8 cellular contexts compared by ENCODE assay signal in the genomic region with DNA sequence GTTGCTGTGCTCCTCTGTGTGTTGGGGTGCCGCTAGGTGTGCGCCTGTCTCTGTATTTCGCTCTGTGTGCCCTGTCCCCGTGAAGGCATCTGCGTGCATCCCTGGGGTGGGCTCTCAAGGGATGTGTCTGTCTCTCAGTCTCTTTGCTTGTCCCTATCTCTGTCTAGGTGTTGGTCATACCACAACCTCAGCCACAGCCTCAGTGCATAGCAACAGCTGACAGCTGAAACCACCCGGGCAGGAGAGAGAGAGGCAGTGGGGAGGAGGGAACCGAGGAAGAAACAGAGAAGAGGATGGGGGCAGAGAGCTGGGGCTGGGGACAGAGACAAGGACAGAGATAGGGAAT. TPM values are rescaled to one million over a fixed set of nuclear protein-coding genes. Genes with fewer than 3 reads are reported as not detected.
DNase-seq lines count a peak whose midpoint lies in the region; ATAC-seq, FAIRE-seq and TF ChIP-seq lines count a peak whose summit lies in the region.

No MANE protein-coding gene starts in this region.

- no peak overlapping the region for H3K27ac Mint-ChIP-seq in Caco-2 (ENCODE audit: unreplicated experiment)
- peak overlapping the region; percentile 2 for H3K27ac Mint-ChIP-seq in T-helper 1 cell treated with Interleukin-12 subunit alpha and Interleukin-12 subunit beta and Interleukin-4 antibody, amounts not matched to agents 30 μg/mL and 1 μg/mL, for 36 hours

- dilution Hi-C loops in keratinocyte (cut with MboI; ENCODE audit: extremely low pct_ligation_motif_present, low sequenced_read_pairs) = no loop called here

- POLR2A ChIA-PET in Caco-2 (lab: Charles Lee) = interaction anchor here (4.5 kb wide), 1 partner anchor 14 kb away, joined by 26 read pairs; a partner anchor contains a TSS

- H3K9me1 ChIP-seq in keratinocyte (ENCODE audit: control insufficient read depth, extremely low read depth, insufficient read depth, low read length) = no peaks in the 10 kb centered on the region

- H4K20me1 ChIP-seq in GM23248 (ENCODE audit: insufficient read depth) = no peaks in the 10 kb centered on the region
- H4K20me1 ChIP-seq in keratinocyte (ENCODE audit: control insufficient read depth, extremely low read depth, insufficient read depth, low read length) = no peaks in the 10 kb centered on the region

- no peak for DNase-seq in Caco-2
- DNase-seq in GM23248 = peak; percentile 71
- no peak for DNase-seq in keratinocyte (ENCODE audit: low read depth, low spot score)
- DNase-seq in NOMO-1 treated with DMSO at 0.1 percent for 48 hours (lab: John Stamatoyannopoulos, UW; ENCODE audit: unreplicated experiment) = no peak
- no peak for DNase-seq in central memory CD4-positive, alpha-beta T cell
- DNase-seq in coronary artery (ENCODE audit: low spot score) = no peak

- intact Hi-C loops in Caco-2 (cut with micrococcal nuclease; ENCODE audit: unreplicated experiment) = no loop called here

- peaks cover 35% of the 10 kb centered on the region for H3K4me1 Mint-ChIP-seq in Caco-2 (ENCODE audit: low read depth, unreplicated experiment)
- H3K4me1 Mint-ChIP-seq in T-helper 1 cell treated with Interleukin-12 subunit alpha and Interleukin-12 subunit beta and Interleukin-4 antibody, amounts not matched to agents 30 μg/mL and 1 μg/mL, for 36 hours (ENCODE audit: low read depth) = peaks cover 29% of the 10 kb centered on the region

- peaks cover 24% of the 10 kb centered on the region for H3K27me3 Mint-ChIP-seq in Caco-2 (ENCODE audit: insufficient read depth, unreplicated experiment)
- peaks cover 62% of the 10 kb centered on the region for H3K27me3 Mint-ChIP-seq in T-helper 1 cell treated with Interleukin-12 subunit alpha and Interleukin-12 subunit beta and Interleukin-4 antibody, amounts not matched to agents 30 μg/mL and 1 μg/mL, for 36 hours (ENCODE audit: low read depth)

- peak overlapping the region; percentile 54; the same call in 1 of the 2 replicates for H3K4me3 ChIP-seq in Caco-2 (ENCODE audit: low read depth, low read length)
- H3K4me3 ChIP-seq in GM23248 = peak overlapping the region; percentile 63; the same call in 1 of the 2 replicates
- no peak overlapping the region for H3K4me3 ChIP-seq in keratinocyte (ENCODE audit: control insufficient read depth in 2 of 3, extremely low read depth in 1 of 3, insufficient read depth in 2 of 3, low read depth in 1 of 3, low read length in 3 of 3)
- H3K4me3 ChIP-seq in coronary artery = no peak overlapping the region

- H3K27me3 ChIP-seq in Caco-2 (replicated peaks; ENCODE audit: control insufficient read depth, insufficient read depth, low read length) (peaks cover 10% of the 10 kb centered on the region), GM23248 (replicated peaks; ENCODE audit: insufficient read depth) (peaks cover 2% of the 10 kb centered on the region; the same call in 1 of the 2 replicates), keratinocyte (ENCODE audit: control insufficient read depth, extremely low read depth, insufficient read depth, low read length) (peaks cover 47% of the 10 kb centered on the region)

- no peaks in the 10 kb centered on the region; the same call in none of the 2 replicates for H3K36me3 ChIP-seq in Caco-2 (ENCODE audit: control insufficient read depth, insufficient read depth, low read length)
- peaks cover 5% of the 10 kb centered on the region; the same call in 1 of the 2 replicates for H3K36me3 ChIP-seq in GM23248 (ENCODE audit: low read depth)
- H3K36me3 ChIP-seq in keratinocyte (ENCODE audit: control insufficient read depth in 2 of 2, extremely low read depth in 1 of 2, insufficient read depth in 2 of 2, low read length in 2 of 2) = peaks cover 0 to 5% of the 10 kb centered on the region in 2 experiments

- no peaks in the 10 kb centered on the region for H3K79me2 ChIP-seq in GM23248 (ENCODE audit: insufficient read depth)
- H3K79me2 ChIP-seq in keratinocyte (ENCODE audit: control insufficient read depth, insufficient read depth, low read length) = no peaks in the 10 kb centered on the region

- WGBS in GM23248 (ENCODE audit: low coverage in 1 of 2, low lambda C conversion rate in 2 of 2, missing lambda C conversion rate in 2 of 2), 2 experiments = 6% methylated on average over 7 of the region's 7 CpGs

- H3K4me1 ChIP-seq in Caco-2 = peaks cover 20% of the 10 kb centered on the region
- H3K4me1 ChIP-seq in GM23248 (ENCODE audit: insufficient read depth) = peaks cover 5% of the 10 kb centered on the region; the same call in 1 of the 2 replicates
- peaks cover 38% of the 10 kb centered on the region for H3K4me1 ChIP-seq in keratinocyte (ENCODE audit: control insufficient read depth, extremely low read depth, insufficient read depth, low read length)

- H2AFZ ChIP-seq in GM23248 (no peak overlapping the region), keratinocyte (ENCODE audit: control insufficient read depth, low read length) (no peak overlapping the region)

- H3K9ac ChIP-seq in GM23248 (no peak overlapping the region), keratinocyte (ENCODE audit: control insufficient read depth, extremely low read depth, insufficient read depth, low read length) (no peak overlapping the region)

- H3K27ac ChIP-seq in GM23248 (no peak overlapping the region), keratinocyte (ENCODE audit: control insufficient read depth, insufficient read depth, low read length) (no peak overlapping the region), coronary artery (no peak overlapping the region)

- H3K4me2 ChIP-seq in GM23248 (ENCODE audit: unreplicated experiment) = peak overlapping the region; percentile 86
- peak overlapping the region; percentile 54 for H3K4me2 ChIP-seq in keratinocyte (ENCODE audit: control insufficient read depth, extremely low read depth, insufficient read depth, low read depth, low read length)

- FAIRE-seq in keratinocyte (lab: Jason Lieb, UNC) = peak; percentile 23

- no peaks in the 10 kb centered on the region for H3K9me3 Mint-ChIP-seq in Caco-2 (ENCODE audit: unreplicated experiment)
- H3K9me3 Mint-ChIP-seq in T-helper 1 cell treated with Interleukin-12 subunit alpha and Interleukin-12 subunit beta and Interleukin-4 antibody, amounts not matched to agents 30 μg/mL and 1 μg/mL, for 36 hours = no peaks in the 10 kb centered on the region

- no peak for ATAC-seq in HG03521 (IDR thresholded peaks at IDR 0.05; ENCODE audit: unreplicated experiment)

- in situ Hi-C loops in GM23248 (cut with MboI) = no loop called here

- H3K36me3 Mint-ChIP-seq in Caco-2 (ENCODE audit: insufficient read depth, unreplicated experiment) = peaks cover 31% of the 10 kb centered on the region
- no peaks in the 10 kb centered on the region for H3K36me3 Mint-ChIP-seq in T-helper 1 cell treated with Interleukin-12 subunit alpha and Interleukin-12 subunit beta and Interleukin-4 antibody, amounts not matched to agents 30 μg/mL and 1 μg/mL, for 36 hours (ENCODE audit: low read depth)

- TF ChIP-seq CTCF in Caco-2 (IDR thresholded peaks at IDR 0.05; ENCODE audit: insufficient read depth in 1 of 2, low read depth in 1 of 2, low read length in 1 of 2, severe bottlenecking in 1 of 2, unreplicated experiment in 1 of 2) = no peak
- TF ChIP-seq CTCF in keratinocyte (optimal IDR thresholded peaks at IDR 0.05 in 1 of 3, IDR thresholded peaks at IDR 0.05 in 1 of 3, conservative IDR thresholded peaks at IDR 0.05 in 1 of 3; ENCODE audit: extremely low read depth in 1 of 3, insufficient read depth in 2 of 3, low read length in 3 of 3) = no peak
- TF ChIP-seq CTCF in coronary artery (IDR thresholded peaks at IDR 0.05) = no peak

- CTCF ChIA-PET in Caco-2 (lab: Charles Lee) = interaction anchor here (0.6 to 1.8 kb wide), 6 partner anchors 11 to 87 kb away, joined by 3 to 10 read pairs (median 4); a partner anchor contains a TSS

- no TSS peak for BruUV-seq in Caco-2 (replicated peaks; lab: Mats Ljungman, UMichigan)

- peak overlapping the region; percentile 82 for H3K4me3 Mint-ChIP-seq in Caco-2 (ENCODE audit: unreplicated experiment)
- H3K4me3 Mint-ChIP-seq in T-helper 1 cell treated with Interleukin-12 subunit alpha and Interleukin-12 subunit beta and Interleukin-4 antibody, amounts not matched to agents 30 μg/mL and 1 μg/mL, for 36 hours = peak overlapping the region; percentile 79

- H3K9me2 ChIP-seq in GM23248 (ENCODE audit: insufficient read depth) = no peaks in the 10 kb centered on the region

- H3K9me3 ChIP-seq in Caco-2 (no peaks in the 10 kb centered on the region), GM23248 (ENCODE audit: low read depth) (no peaks in the 10 kb centered on the region), keratinocyte (ENCODE audit: control insufficient read depth, low read depth, low read length) (no peaks in the 10 kb centered on the region)

- peaks cover 54% of the 10 kb centered on the region for H3F3A ChIP-seq in GM23248 (ENCODE audit: insufficient read depth)

RNA-seq across cellular contexts. Expression of a gene that starts 1.0 kb away (rescaled TPM):
- total RNA-seq in Caco-2 (2022) = 10.0 and 10.6 TPM in 2 replicates
- 5.6 and 5.7 TPM in 2 replicates for total RNA-seq in GM23248 (2014; rRNA removed; shearing (Covaris generic))
- polyA plus RNA-seq in GM23248 (2016; fragmentation: Nextera tagmentation; extraction: Ambion mirVana) = 5.4 and 6.7 TPM in 2 replicates
- polyA plus RNA-seq in keratinocyte = 0.97 to 1.4 TPM (median 1.2 TPM) in 3 replicates
- 1.2 TPM for polyA plus RNA-seq in keratinocyte (2011; ENCODE audit: low read depth)
- polyA plus RNA-seq in keratinocyte (2011; cell fraction: cytosol; rRNA removed) = 0.66 and 1.9 TPM in 2 replicates
- polyA plus RNA-seq in keratinocyte (2011; cell fraction: nucleus; rRNA removed) = 1.7 and 2.1 TPM in 2 replicates
- 4.3 and 9.2 TPM in 2 replicates for polyA plus RNA-seq in keratinocyte (2012; ENCODE audit: low replicate concordance)
- polyA minus RNA-seq in keratinocyte = 1.1 to 3.6 TPM (median 1.1 TPM) in 3 replicates
- polyA minus RNA-seq in keratinocyte (2011; cell fraction: cytosol; rRNA and poly(A)+ RNA removed) = 8.2 TPM
- 2.1 and 2.2 TPM in 2 replicates for polyA minus RNA-seq in keratinocyte (2011; cell fraction: nucleus; rRNA and poly(A)+ RNA removed)

RNA-seq across cellular contexts. Expression of a gene that starts 13.9 kb away (rescaled TPM):
- total RNA-seq in Caco-2 (2022) = 387 and 466 TPM in 2 replicates
- 272 and 341 TPM in 2 replicates for total RNA-seq in GM23248 (2014; rRNA removed; shearing (Covaris generic))
- polyA plus RNA-seq in GM23248 (2016; fragmentation: Nextera tagmentation; extraction: Ambion mirVana) (184 and 185 TPM in 2 replicates), keratinocyte (84.0 to 180 TPM (median 128 TPM) in 3 replicates)
- polyA plus RNA-seq in keratinocyte (2011; ENCODE audit: low read depth) = 82.9 TPM
- polyA plus RNA-seq in keratinocyte (2011; cell fraction: cytosol; rRNA removed) = 78.8 and 160 TPM in 2 replicates
- polyA plus RNA-seq in keratinocyte (2011; cell fraction: nucleus; rRNA removed) = 115 and 120 TPM in 2 replicates
- 141 and 149 TPM in 2 replicates for polyA plus RNA-seq in keratinocyte (2012; ENCODE audit: low replicate concordance)
- polyA minus RNA-seq in keratinocyte = 138 to 210 TPM (median 151 TPM) in 3 replicates
- 125 TPM for polyA minus RNA-seq in keratinocyte (2011; cell fraction: cytosol; rRNA and poly(A)+ RNA removed)
- 64.8 and 69.3 TPM in 2 replicates for polyA minus RNA-seq in keratinocyte (2011; cell fraction: nucleus; rRNA and poly(A)+ RNA removed)

RNA-seq across cellular contexts. Expression of a gene that starts 35.3 kb away (rescaled TPM):
- total RNA-seq in Caco-2 (2022) = 0.70 and 1.3 TPM in 2 replicates
- 0.32 and 1.3 TPM in 2 replicates for total RNA-seq in GM23248 (2014; rRNA removed; shearing (Covaris generic))
- polyA plus RNA-seq in GM23248 (2016; fragmentation: Nextera tagmentation; extraction: Ambion mirVana) = 0.35 and 0.52 TPM in 2 replicates
- polyA plus RNA-seq in keratinocyte = 0.27 to 0.94 TPM (median 0.62 TPM) in 3 replicates
- polyA plus RNA-seq in keratinocyte (2011; ENCODE audit: low read depth) = 2.1 TPM
- 0.09 and 0.13 TPM in 2 replicates for polyA plus RNA-seq in keratinocyte (2011; cell fraction: cytosol; rRNA removed)
- 1.4 and 3.6 TPM in 2 replicates for polyA plus RNA-seq in keratinocyte (2011; cell fraction: nucleus; rRNA removed)
- 0.33 and 1.1 TPM in 2 replicates for polyA plus RNA-seq in keratinocyte (2012; ENCODE audit: low replicate concordance)
- polyA minus RNA-seq in keratinocyte = 1.4 TPM in 1 of 3 replicates, not detected in the others
- not detected for polyA minus RNA-seq in keratinocyte (2011; cell fraction: cytosol; rRNA and poly(A)+ RNA removed)
- polyA minus RNA-seq in keratinocyte (2011; cell fraction: nucleus; rRNA and poly(A)+ RNA removed) = 2.2 TPM in 1 of 2 replicates, not detected in the other

Comparison
In these comparisons a context has a peak if more than half of its experiments do, and no peak if none do; other contexts are left out.
1. H3K4me3 ChIP-seq: peak in Caco-2 (single experiment) and GM23248 (single experiment); none in keratinocyte (0 of 3) and coronary artery (single experiment).